Comparison of ENCODE assay signal across 8 cellular contexts in the genomic region with DNA sequence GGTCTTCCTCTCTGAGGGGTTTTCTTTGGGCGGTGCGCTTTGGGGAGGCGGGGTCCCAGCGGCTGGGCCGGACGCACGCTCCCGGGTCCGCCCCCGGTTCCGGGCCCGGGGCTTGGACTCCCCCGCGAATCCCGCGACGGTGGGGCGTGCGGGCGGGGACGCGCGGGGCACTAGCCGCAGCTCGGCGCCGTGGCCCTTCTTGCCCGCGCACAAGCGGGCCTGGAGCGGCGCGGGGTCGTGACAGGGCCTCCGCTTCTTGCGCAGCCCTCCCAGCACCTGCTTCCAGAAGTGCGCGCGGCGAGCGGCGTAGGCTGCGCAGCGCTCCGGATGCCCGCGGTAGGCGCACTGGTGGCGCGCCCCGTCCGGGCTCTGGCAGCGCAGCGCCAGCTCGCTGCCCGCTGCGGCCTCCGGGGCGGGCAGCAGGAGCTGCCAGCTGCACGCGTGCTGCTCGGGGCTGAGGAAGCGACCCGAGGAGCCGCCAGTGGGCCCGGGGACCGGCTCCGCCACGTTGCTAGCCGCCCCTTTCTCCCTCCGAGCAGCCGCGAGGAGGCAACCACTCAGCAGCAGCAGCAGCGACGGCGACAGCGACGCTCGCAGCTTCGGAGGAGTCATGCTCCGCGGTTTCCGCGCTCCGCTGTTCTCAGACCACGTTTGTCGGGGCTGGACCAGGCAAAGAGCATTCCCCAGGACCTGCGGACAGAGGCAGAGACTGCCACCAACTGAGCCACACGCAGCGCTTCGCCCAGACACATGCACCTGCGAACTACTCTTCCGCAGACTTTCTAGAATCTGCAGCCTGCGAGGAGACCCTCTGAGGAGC. TPM values are rescaled to one million over a fixed set of nuclear protein-coding genes. Genes with fewer than 3 reads are reported as not detected.
A peak's percentile ranks its signal among the peaks of the same experiment; 100 is the strongest.
DNase-seq lines count a peak whose midpoint lies in the region; ATAC-seq and TF ChIP-seq lines count a peak whose summit lies in the region.

No MANE protein-coding gene starts in this region.

- peak overlapping the region; percentile 42 to 75 (median 71) for H3K9ac ChIP-seq in subcutaneous abdominal adipose tissue (ENCODE audit: low read length in 5 of 5)

- TF ChIP-seq RAD21 in Ishikawa (IDR thresholded peaks at IDR 0.05; ENCODE audit: low read depth): peak; percentile 52

- H3K4me1 ChIP-seq in Peyer's patch (no peaks in the 10 kb centered on the region), subcutaneous abdominal adipose tissue (ENCODE audit: control insufficient read depth in 5 of 5, insufficient read depth in 5 of 5, low read length in 5 of 5) (peaks cover 0 to 22% (median 21%) of the 10 kb centered on the region in 5 donors)

- peak overlapping the region; percentile 88 for H3K4me3 Mint-ChIP-seq in activated T-helper 2 cell treated with anti-CD3 and anti-CD28 coated beads, Interferon-gamma antibody, Interleukin-2, Interleukin-4, amounts not matched to agents 10 μg/mL and 5 μg/mL and 100 μg/mL, durations not matched to agents 14 hours and 24 hours and 36 hours (ENCODE audit: low read depth)
- H3K4me3 Mint-ChIP-seq in neural crest cell: peak overlapping the region; percentile 99

- H3K36me3 ChIP-seq in Peyer's patch (no peaks in the 10 kb centered on the region), subcutaneous abdominal adipose tissue (ENCODE audit: control insufficient read depth in 5 of 5, insufficient read depth in 5 of 5, low read length in 5 of 5) (no peaks in the 10 kb centered on the region)

- TF ChIP-seq POLR2A in Peyer's patch (IDR thresholded peaks at IDR 0.05): no peak

- H3K27me3 ChIP-seq in Peyer's patch (no peaks in the 10 kb centered on the region), subcutaneous abdominal adipose tissue (ENCODE audit: control insufficient read depth in 5 of 5, insufficient read depth in 4 of 5, low read length in 5 of 5) (no peaks in the 10 kb centered on the region)

- no peaks in the 10 kb centered on the region for H3K9me3 Mint-ChIP-seq in activated T-helper 2 cell treated with anti-CD3 and anti-CD28 coated beads, Interferon-gamma antibody, Interleukin-2, Interleukin-4, amounts not matched to agents 10 μg/mL and 5 μg/mL and 100 μg/mL, durations not matched to agents 14 hours and 24 hours and 36 hours
- H3K9me3 Mint-ChIP-seq in neural crest cell: peaks cover 4% of the 10 kb centered on the region

- peaks cover 20% of the 10 kb centered on the region for H3K4me1 Mint-ChIP-seq in activated T-helper 2 cell treated with anti-CD3 and anti-CD28 coated beads, Interferon-gamma antibody, Interleukin-2, Interleukin-4, amounts not matched to agents 10 μg/mL and 5 μg/mL and 100 μg/mL, durations not matched to agents 14 hours and 24 hours and 36 hours (ENCODE audit: low read depth)
- H3K4me1 Mint-ChIP-seq in neural crest cell: peaks cover 46% of the 10 kb centered on the region

- H3K27me3 Mint-ChIP-seq in activated T-helper 2 cell treated with anti-CD3 and anti-CD28 coated beads, Interferon-gamma antibody, Interleukin-2, Interleukin-4, amounts not matched to agents 10 μg/mL and 5 μg/mL and 100 μg/mL, durations not matched to agents 14 hours and 24 hours and 36 hours (ENCODE audit: low read depth): peaks cover 12% of the 10 kb centered on the region
- no peaks in the 10 kb centered on the region for H3K27me3 Mint-ChIP-seq in neural crest cell (ENCODE audit: low read depth)

- TF ChIP-seq EP300 in Ishikawa (IDR thresholded peaks at IDR 0.05; ENCODE audit: borderline replicate concordance): 0 out of 2 replicates have a peak, but pooled peaks have one; percentile 17

- H3K4me3 ChIP-seq in Peyer's patch (peak overlapping the region; percentile 68 to 89 (median 85)), foreskin fibroblast (ENCODE audit: low read depth in 1 of 2, low read length in 2 of 2) (peak overlapping the region; percentile 64 to 65), subcutaneous abdominal adipose tissue (ENCODE audit: low read depth in 1 of 5, low read length in 5 of 5) (peak overlapping the region; percentile 81 to 90 (median 86))

- H3K9me3 ChIP-seq in Peyer's patch (no peaks in the 10 kb centered on the region), subcutaneous abdominal adipose tissue (ENCODE audit: control insufficient read depth in 5 of 5, low read length in 5 of 5) (no peaks in the 10 kb centered on the region)

- TF ChIP-seq CTCF in Peyer's patch (IDR thresholded peaks at IDR 0.05) (peak in 4 of 6 experiments; percentile 20 to 37 (median 27)), foreskin fibroblast (IDR thresholded peaks at IDR 0.05; ENCODE audit: low read depth, low read length) (peak; percentile 17), neural crest cell (conservative IDR thresholded peaks at IDR 0.05) (peak; percentile 61)

- peak; percentile 81 for DNase-seq in EL
- peak; percentile 66 to 86 (median 81) for DNase-seq in Peyer's patch
- peak; percentile 69 for DNase-seq in activated T-helper 2 cell treated with anti-CD3 and anti-CD28 coated beads, Interferon-gamma antibody, Interleukin-2, Interleukin-4, amounts not matched to agents 10 μg/mL and 5 μg/mL and 100 μg/mL, durations not matched to agents 14 hours and 24 hours and 36 hours (ENCODE audit: low spot score)
- peak; percentile 79 to 93 for DNase-seq in foreskin fibroblast
- no peak for DNase-seq in neural crest cell (ENCODE audit: low read depth, low spot score)

- H3K27ac ChIP-seq in Peyer's patch (peak overlapping the region; percentile 57 to 86 (median 69)), subcutaneous abdominal adipose tissue (ENCODE audit: low read depth, low read length) (peak overlapping the region; percentile 58)

- peak; percentile 91 for ATAC-seq in GM21619 (IDR thresholded peaks at IDR 0.05; ENCODE audit: unreplicated experiment)

- intact Hi-C loops in activated T-helper 2 cell treated with anti-CD3 and anti-CD28 coated beads, Interferon-gamma antibody, Interleukin-2, Interleukin-4, amounts not matched to agents 10 μg/mL and 5 μg/mL and 100 μg/mL, durations not matched to agents 14 hours and 24 hours and 36 hours (cut with micrococcal nuclease): loop anchor here (1.0 to 10.0 kb wide), 5 partner anchors 14 to 684 kb away; partner anchors contain the start of genes BTAF1, PCGF5 and PPP1R3C

- peak overlapping the region; percentile 78 for H3K27ac Mint-ChIP-seq in activated T-helper 2 cell treated with anti-CD3 and anti-CD28 coated beads, Interferon-gamma antibody, Interleukin-2, Interleukin-4, amounts not matched to agents 10 μg/mL and 5 μg/mL and 100 μg/mL, durations not matched to agents 14 hours and 24 hours and 36 hours
- peak overlapping the region; percentile 91 for H3K27ac Mint-ChIP-seq in neural crest cell (ENCODE audit: unreplicated experiment)

- peaks cover 12% of the 10 kb centered on the region for H3K36me3 Mint-ChIP-seq in activated T-helper 2 cell treated with anti-CD3 and anti-CD28 coated beads, Interferon-gamma antibody, Interleukin-2, Interleukin-4, amounts not matched to agents 10 μg/mL and 5 μg/mL and 100 μg/mL, durations not matched to agents 14 hours and 24 hours and 36 hours (ENCODE audit: low read depth)
- H3K36me3 Mint-ChIP-seq in neural crest cell (ENCODE audit: low read depth): peaks cover 30% of the 10 kb centered on the region

TF ChIP-seq in Ishikawa, 13 proteins besides CTCF, POLR2A, EP300 and RAD21 (continues in another document):
- peak; percentile 49; the same call in 1 of the 2 replicates for TF ChIP-seq TCF12 (IDR thresholded peaks at IDR 0.05; ENCODE audit: low read depth)
- TF ChIP-seq YY1 (IDR thresholded peaks at IDR 0.05; ENCODE audit: low read depth): no peak; the same call in 1 of the 2 replicates
- TF ChIP-seq USF1 (IDR thresholded peaks at IDR 0.05): no peak
- TF ChIP-seq ZBTB7A (IDR thresholded peaks at IDR 0.05; ENCODE audit: low read depth): peak; percentile 59
- TF ChIP-seq TAF1 (IDR thresholded peaks at IDR 0.05; ENCODE audit: low read depth): peak; percentile 74; the same call in 1 of the 2 replicates
- TF ChIP-seq, protein P1, sequence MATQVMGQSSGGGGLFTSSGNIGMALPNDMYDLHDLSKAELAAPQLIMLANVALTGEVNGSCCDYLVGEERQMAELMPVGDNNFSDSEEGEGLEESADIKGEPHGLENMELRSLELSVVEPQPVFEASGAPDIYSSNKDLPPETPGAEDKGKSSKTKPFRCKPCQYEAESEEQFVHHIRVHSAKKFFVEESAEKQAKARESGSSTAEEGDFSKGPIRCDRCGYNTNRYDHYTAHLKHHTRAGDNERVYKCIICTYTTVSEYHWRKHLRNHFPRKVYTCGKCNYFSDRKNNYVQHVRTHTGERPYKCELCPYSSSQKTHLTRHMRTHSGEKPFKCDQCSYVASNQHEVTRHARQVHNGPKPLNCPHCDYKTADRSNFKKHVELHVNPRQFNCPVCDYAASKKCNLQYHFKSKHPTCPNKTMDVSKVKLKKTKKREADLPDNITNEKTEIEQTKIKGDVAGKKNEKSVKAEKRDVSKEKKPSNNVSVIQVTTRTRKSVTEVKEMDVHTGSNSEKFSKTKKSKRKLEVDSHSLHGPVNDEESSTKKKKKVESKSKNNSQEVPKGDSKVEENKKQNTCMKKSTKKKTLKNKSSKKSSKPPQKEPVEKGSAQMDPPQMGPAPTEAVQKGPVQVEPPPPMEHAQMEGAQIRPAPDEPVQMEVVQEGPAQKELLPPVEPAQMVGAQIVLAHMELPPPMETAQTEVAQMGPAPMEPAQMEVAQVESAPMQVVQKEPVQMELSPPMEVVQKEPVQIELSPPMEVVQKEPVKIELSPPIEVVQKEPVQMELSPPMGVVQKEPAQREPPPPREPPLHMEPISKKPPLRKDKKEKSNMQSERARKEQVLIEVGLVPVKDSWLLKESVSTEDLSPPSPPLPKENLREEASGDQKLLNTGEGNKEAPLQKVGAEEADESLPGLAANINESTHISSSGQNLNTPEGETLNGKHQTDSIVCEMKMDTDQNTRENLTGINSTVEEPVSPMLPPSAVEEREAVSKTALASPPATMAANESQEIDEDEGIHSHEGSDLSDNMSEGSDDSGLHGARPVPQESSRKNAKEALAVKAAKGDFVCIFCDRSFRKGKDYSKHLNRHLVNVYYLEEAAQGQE (IDR thresholded peaks at IDR 0.05; ENCODE audit: low read depth): 0 out of 2 replicates have a peak, but pooled peaks have one; percentile 7

RNA-seq across cellular contexts. Expression of gene FGFBP3, which starts 0.7 kb away (rescaled TPM):
- total RNA-seq in Peyer's patch: 1 to 10 TPM in 1 of 4 donors, under 1 TPM in 1, not detected in 2; 0.53 to 1.1 TPM
- 1.8 and 2.4 TPM in 2 replicates for total RNA-seq in activated T-helper 2 cell treated with anti-CD3 and anti-CD28 coated beads, Interferon-gamma antibody, Interleukin-2, Interleukin-4, amounts not matched to agents 10 μg/mL and 5 μg/mL and 100 μg/mL, durations not matched to agents 14 hours and 24 hours and 36 hours
- 413 and 420 TPM in 2 replicates for total RNA-seq in neural crest cell

RNA-seq across cellular contexts. Expression of gene BTAF1, which starts 15.0 kb away (rescaled TPM):
- total RNA-seq in Peyer's patch (10 to 100 TPM; 37.0 to 60.2 (median 45.4) TPM), neural crest cell (41.7 and 46.0 TPM in 2 replicates)
- 66.0 and 68.2 TPM in 2 replicates for total RNA-seq in activated T-helper 2 cell treated with anti-CD3 and anti-CD28 coated beads, Interferon-gamma antibody, Interleukin-2, Interleukin-4, amounts not matched to agents 10 μg/mL and 5 μg/mL and 100 μg/mL, durations not matched to agents 14 hours and 24 hours and 36 hours

Comparison
In these comparisons a context has a peak if more than half of its experiments do, and no peak if none do; other contexts are left out.
1. RNA of gene FGFBP3, which starts 0.7 kb away (total RNA-seq): 413 to 420 TPM in neural crest cell; 1.8 to 2.4 TPM in activated T-helper 2 cell treated with anti-CD3 and anti-CD28 coated beads, Interferon-gamma antibody, Interleukin-2, Interleukin-4, amounts not matched to agents 10 μg/mL and 5 μg/mL and 100 μg/mL, durations not matched to agents 14 hours and 24 hours and 36 hours and 0.53 to 1.1 TPM in Peyer's patch; every median in the first group is over 100 times any median in the second.
2. Peak in every context shown above with its lines, with median percentiles within 50 percentile points of each other: H3K4me3 ChIP-seq and CTCF ChIP-seq.